ENCODE assay signal across 10 cellular contexts in the genomic region with DNA sequence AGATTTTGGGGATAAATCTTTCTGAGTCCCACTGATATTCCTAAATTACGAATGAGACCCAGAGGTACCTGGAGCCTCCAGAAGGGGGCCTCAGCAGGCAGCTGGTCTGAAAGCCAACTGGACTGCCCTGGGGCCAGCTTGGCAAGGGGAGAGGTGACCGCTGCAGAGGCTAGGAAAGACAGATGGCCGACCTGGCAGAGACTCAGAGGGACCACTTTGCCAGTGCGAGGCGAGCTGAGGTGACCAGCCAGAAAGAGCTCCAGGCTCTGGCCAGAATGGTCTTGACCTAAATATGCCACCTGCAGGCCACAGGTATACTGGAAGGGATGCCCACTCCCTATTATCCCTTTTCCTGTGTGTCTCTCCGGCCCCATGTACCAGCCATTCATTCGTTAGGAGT.
DNase-seq lines count a peak whose midpoint lies in the region; ATAC-seq, FAIRE-seq and TF ChIP-seq lines count a peak whose summit lies in the region.
"Had no signal": no experiment of that assay in that cellular context is flagged by ENCODE, and none has a peak within 500 bp of the region (broad histone marks: within the 10 kb centered on the region; RNA-seq: fewer than 3 reads in every experiment).

No MANE protein-coding gene starts in this region.

- no peaks in the 10 kb centered on the region for H3K79me2 ChIP-seq in PC-9 (ENCODE audit: low read depth)

- no peaks in the 10 kb centered on the region for H3K9me2 ChIP-seq in PC-9 (ENCODE audit: insufficient read depth)

- no peaks in the 10 kb centered on the region for H4K20me1 ChIP-seq in PC-9 (ENCODE audit: insufficient read depth)

- H3K4me3 ChIP-seq in BE2C (ENCODE audit: low read depth, low read length): no peak overlapping the region
- no peak overlapping the region for H3K4me3 ChIP-seq in PC-9

- no peaks in the 10 kb centered on the region for H3K36me3 Mint-ChIP-seq in T-helper 17 cell (ENCODE audit: low read depth)

- no peaks in the 10 kb centered on the region for H3K4me1 ChIP-seq in BE2C
- no peaks in the 10 kb centered on the region for H3K4me1 ChIP-seq in PC-9 (replicated peaks; ENCODE audit: insufficient read depth)

- no peak overlapping the region for H2AFZ ChIP-seq in PC-9

- POLR2A ChIA-PET in PC-9 (lab: Charles Lee; ENCODE audit: unreplicated experiment): interaction anchor here (0.8 kb wide), 1 partner anchor 913 kb away, joined by 6 read pairs; no protein-coding TSS in a partner anchor

- no peak overlapping the region for H3K4me2 ChIP-seq in PC-9

- H3K27me3 ChIP-seq in BE2C (no peaks in the 10 kb centered on the region), PC-9 (ENCODE audit: insufficient read depth, low read depth) (no peaks in the 10 kb centered on the region)

- DNase-seq in BE2C (peak; percentile 9), GM18507 (ENCODE audit: extremely low spot score, insufficient read length, low read depth) (no peak), PC-9 (peak in 1 of 2 experiments; percentile 3), iPS-NIHi11 (ENCODE audit: low spot score) (peak; percentile 54), COR-L47 (lab: John Stamatoyannopoulos, UW) (no peak), T-helper 17 cell (no peak), superior temporal gyrus (ENCODE audit: extremely low spot score) (no peak)
- no peak for DNase-seq in activated CD4-positive, alpha-beta T cell treated with anti-CD3 and anti-CD28 coated beads for 1 hour
- DNase-seq: central memory CD4-positive, alpha-beta T cell; NCI-H2081 had no signal

- intact Hi-C loops in PC-9 (cut with micrococcal nuclease; ENCODE audit: unreplicated experiment): loop anchor here (10.0 kb wide), 1 partner anchor 346 kb away; no protein-coding TSS in a partner anchor

- H3K4me3 Mint-ChIP-seq in T-helper 17 cell: no peak overlapping the region

- ATAC-seq in T-helper 17 cell: no peak

- no peak overlapping the region for H3K27ac ChIP-seq in PC-9

- H3K4me1 Mint-ChIP-seq in T-helper 17 cell: no peaks in the 10 kb centered on the region

- H3K27me3 Mint-ChIP-seq in T-helper 17 cell: no peaks in the 10 kb centered on the region

- peak; percentile 33 for FAIRE-seq in GM18507 (lab: Jason Lieb, UNC)

- H3K36me3 ChIP-seq in BE2C: no peaks in the 10 kb centered on the region
- H3K36me3 ChIP-seq in PC-9 (ENCODE audit: low read depth): no peaks in the 10 kb centered on the region

- no peaks in the 10 kb centered on the region for H3K9me3 ChIP-seq in BE2C
- no peaks in the 10 kb centered on the region for H3K9me3 ChIP-seq in PC-9 (ENCODE audit: insufficient read depth, low read depth)
- H3K9me3 ChIP-seq in T-helper 17 cell (ENCODE audit: control insufficient read depth, low read length, poor library complexity, severe bottlenecking): no peaks in the 10 kb centered on the region

- H3F3A ChIP-seq in PC-9 (ENCODE audit: insufficient read depth, low read depth): no peaks in the 10 kb centered on the region

- TF ChIP-seq CTCF in BE2C (IDR thresholded peaks at IDR 0.05; ENCODE audit: low read depth, low read length) (no peak), PC-9 (conservative IDR thresholded peaks at IDR 0.05) (peak; percentile 49; the same call in 1 of the 2 replicates)

- BruUV-seq in PC-9 (replicated peaks; lab: Mats Ljungman, UMichigan): no TSS peak

- no peak overlapping the region for H3K27ac Mint-ChIP-seq in T-helper 17 cell

- CTCF ChIA-PET in PC-9 (lab: Charles Lee): no interaction called here

Comparison
In these comparisons a context has a peak if more than half of its experiments do, and no peak if none do; other contexts are left out.
1. DNase-seq: peak in BE2C (single experiment) and iPS-NIHi11 (single experiment); none in GM18507 (single experiment), COR-L47 (single experiment), T-helper 17 cell (0 of 3), activated CD4-positive, alpha-beta T cell treated with anti-CD3 and anti-CD28 coated beads for 1 hour (single experiment) and superior temporal gyrus (single experiment).